ENCODE assay signal across 15 cellular contexts in genomic region chr17:17570798-17571716, GRCh38. TPM values are rescaled to one million over a fixed set of nuclear protein-coding genes. Genes with fewer than 3 reads are reported as not detected.
DNase-seq lines count a peak whose midpoint lies in the region; TF ChIP-seq lines count a peak whose summit lies in the region.
"Had no signal": no experiment of that assay in that cellular context is flagged by ENCODE, and none has a peak within 500 bp of the region (broad histone marks: within the 10 kb centered on the region; RNA-seq: fewer than 3 reads in every experiment).

No MANE protein-coding gene starts in this region.

- no peak overlapping the region for H3K56ac ChIP-seq in H9 (ENCODE audit: insufficient read length, low read depth, low read length)

- H4K8ac ChIP-seq in H9 (replicated peaks; ENCODE audit: insufficient read length, low read depth, low read length) = no peak overlapping the region

- H3K9me2 ChIP-seq in Karpas-422 (replicated peaks; ENCODE audit: insufficient read depth, low read length) = no peaks in the 10 kb centered on the region

- H3K27ac Mint-ChIP-seq in H9 = peak overlapping the region in 2 of 3 experiments; percentile 22 to 82; a peak in 3 of 7 replicates
- H3K27ac Mint-ChIP-seq: activated CD4-positive, alpha-beta T cell treated with anti-CD3 and anti-CD28 coated beads, Interleukin-2, amount 10 ng/mL, durations not matched to agents 24 days and 14 days; activated naive CD4-positive, alpha-beta T cell treated with anti-CD3 and anti-CD28 coated beads for 36 hours had no signal

- H2BK20ac ChIP-seq in H9 (ENCODE audit: low read depth, low read length, poor library complexity, severe bottlenecking) = no peak overlapping the region

- peak overlapping the region; percentile 3 to 36 for H3K4me3 ChIP-seq in duodenal mucosa (ENCODE audit: low read depth in 1 of 2, low read length in 2 of 2)
- H3K4me3 ChIP-seq in osteoblast (ENCODE audit: insufficient read depth, low read length) = no peak overlapping the region
- H3K4me3 ChIP-seq in spleen = no peak overlapping the region
- no peak overlapping the region for H3K4me3 ChIP-seq in Karpas-422 (ENCODE audit: low read length)
- H3K4me3 ChIP-seq: left lung, sigmoid colon had no signal

- H3K27me3 ChIP-seq in H9 (ENCODE audit: insufficient read depth, low read length) (no peaks in the 10 kb centered on the region), duodenal mucosa (ENCODE audit: control insufficient read depth in 1 of 2, insufficient read depth in 2 of 2, low read length in 2 of 2) (no peaks in the 10 kb centered on the region), osteoblast (ENCODE audit: insufficient read depth, low read length) (no peaks in the 10 kb centered on the region), spleen (replicated peaks in 1 of 7) (no peaks in the 10 kb centered on the region), Karpas-422 (ENCODE audit: low read length) (no peaks in the 10 kb centered on the region)
- H3K27me3 ChIP-seq: left lung, sigmoid colon had no signal

- intact Hi-C loops in spleen (cut with DNase I; ENCODE audit: low total_unique reads) = loop anchor here (5.0 kb wide), 1 partner anchor 74 kb away; the partner anchor contains the start of gene RASD1

- no peak overlapping the region for H3K4me3 Mint-ChIP-seq in H9
- H3K4me3 Mint-ChIP-seq: activated CD4-positive, alpha-beta T cell treated with anti-CD3 and anti-CD28 coated beads, Interleukin-2, amount 10 ng/mL, durations not matched to agents 24 days and 14 days; activated naive CD4-positive, alpha-beta T cell treated with anti-CD3 and anti-CD28 coated beads for 36 hours had no signal

- no peak overlapping the region for H2BK120ac ChIP-seq in H9 (ENCODE audit: low read depth, low read length, poor library complexity, severe bottlenecking)

- no peaks in the 10 kb centered on the region for H3K23me2 ChIP-seq in H9 (ENCODE audit: insufficient read length, low read depth, low read length, poor library complexity, severe bottlenecking)

- H2BK15ac ChIP-seq in H9 (ENCODE audit: low read depth, low read length) = no peak overlapping the region

- H3K9me3 ChIP-seq in H9 (ENCODE audit: control insufficient read depth, low read depth, low read length) (no peaks in the 10 kb centered on the region), duodenal mucosa (ENCODE audit: control insufficient read depth in 1 of 2, low read length in 2 of 2) (no peaks in the 10 kb centered on the region), osteoblast (ENCODE audit: low read depth, low read length) (no peaks in the 10 kb centered on the region), spleen (no peaks in the 10 kb centered on the region), Karpas-422 (ENCODE audit: low read length) (no peaks in the 10 kb centered on the region)
- H3K9me3 ChIP-seq: left lung, sigmoid colon had no signal

- H3K79me1 ChIP-seq in H9 (ENCODE audit: insufficient read depth, low read depth, low read length, poor library complexity, severe bottlenecking) = no peaks in the 10 kb centered on the region

- DNase-seq in H9 (no peak), NCI-H69 (lab: John Stamatoyannopoulos, UW) (peak; percentile 29), osteoblast (ENCODE audit: insufficient read length, low spot score, missing footprints) (peak; percentile 76), spleen (no peak), Karpas-422 (no peak), NK-92 (lab: John Stamatoyannopoulos, UW; ENCODE audit: unreplicated experiment) (no peak), NCI-H2196 (lab: John Stamatoyannopoulos, UW; ENCODE audit: unreplicated experiment) (no peak)
- DNase-seq: activated CD4-positive, alpha-beta T cell treated with anti-CD3 and anti-CD28 coated beads, Interleukin-2, amount 10 ng/mL, durations not matched to agents 24 days and 14 days; activated naive CD4-positive, alpha-beta T cell treated with anti-CD3 and anti-CD28 coated beads for 36 hours; cortex of kidney; left lung; NCI-H2081 treated with DMSO at 0.1 percent for 48 hours; sigmoid colon; stimulated activated CD4-positive, alpha-beta T cell treated with anti-CD3 and anti-CD28 coated beads, Interleukin-2, amount 100 ng/mL, for 24 hours had no signal

- no peak overlapping the region for H4K5ac ChIP-seq in H9 (ENCODE audit: insufficient read length, low read depth, low read length)

- no peaks in the 10 kb centered on the region for H3K79me2 ChIP-seq in H9 (ENCODE audit: insufficient read depth, low read length)
- H3K79me2 ChIP-seq in osteoblast (ENCODE audit: insufficient read depth, low read length) = no peaks in the 10 kb centered on the region
- H3K79me2 ChIP-seq in Karpas-422 (ENCODE audit: low read length) = no peaks in the 10 kb centered on the region

- no peak overlapping the region for H2BK5ac ChIP-seq in H9 (ENCODE audit: insufficient read length, low read length)

- H3K4me1 Mint-ChIP-seq in H9 = peaks cover 13 to 25% of the 10 kb centered on the region in 2 experiments
- H3K4me1 Mint-ChIP-seq: activated CD4-positive, alpha-beta T cell treated with anti-CD3 and anti-CD28 coated beads, Interleukin-2, amount 10 ng/mL, durations not matched to agents 24 days and 14 days had no signal

- H3K4me2 ChIP-seq in H9 (ENCODE audit: insufficient read depth, insufficient read length, low read length) = no peak overlapping the region
- H3K4me2 ChIP-seq in osteoblast (ENCODE audit: insufficient read depth, low read length) = no peak overlapping the region
- no peak overlapping the region for H3K4me2 ChIP-seq in Karpas-422 (ENCODE audit: low read depth, low read length, poor library complexity, severe bottlenecking)

- H3K9ac ChIP-seq in H9 (ENCODE audit: extremely low read depth, insufficient read length, low read length) (no peak overlapping the region), duodenal mucosa (ENCODE audit: low read depth in 1 of 2, low read length in 2 of 2) (peak overlapping the region; percentile 0 to 20), Karpas-422 (ENCODE audit: low read length) (no peak overlapping the region)

- no peaks in the 10 kb centered on the region; a peak in 1 of 5 replicates for H3K9me3 Mint-ChIP-seq in H9
- H3K9me3 Mint-ChIP-seq: activated CD4-positive, alpha-beta T cell treated with anti-CD3 and anti-CD28 coated beads, Interleukin-2, amount 10 ng/mL, durations not matched to agents 24 days and 14 days; activated naive CD4-positive, alpha-beta T cell treated with anti-CD3 and anti-CD28 coated beads for 36 hours had no signal

- H2BK12ac ChIP-seq in H9 (ENCODE audit: insufficient read length, low read depth, low read length) = no peak overlapping the region

- H3K27ac ChIP-seq in H9 (ENCODE audit: insufficient read length, low read depth, low read length) (no peak overlapping the region), duodenal mucosa (ENCODE audit: low read depth, low read length) (peak overlapping the region; percentile 47), osteoblast (ENCODE audit: low read depth, low read length) (no peak overlapping the region), spleen (peak overlapping the region in 1 of 8 donors; percentile 24), Karpas-422 (ENCODE audit: low read length) (no peak overlapping the region)
- H3K27ac ChIP-seq: left lung, sigmoid colon had no signal

- H3K23ac ChIP-seq in H9 (ENCODE audit: insufficient read length, low read depth, low read length) = no peak overlapping the region

- H2AK5ac ChIP-seq in H9 (ENCODE audit: insufficient read length, low read length) = no peak overlapping the region

- no CpG with 5 or more reads among the region's 15 CpGs for WGBS in H9 (ENCODE audit: extremely low coverage, insufficient read length, low lambda C conversion rate)
- 74 to 86% (median 83%) methylated on average over 15 of the region's 15 CpGs for WGBS in spleen, 5 donors

- H3K27me3 Mint-ChIP-seq in H9 (ENCODE audit: low read depth) = no peaks in the 10 kb centered on the region; the same call in 1 of the 2 replicates
- H3K27me3 Mint-ChIP-seq: activated CD4-positive, alpha-beta T cell treated with anti-CD3 and anti-CD28 coated beads, Interleukin-2, amount 10 ng/mL, durations not matched to agents 24 days and 14 days had no signal

- H3K36me3 ChIP-seq in duodenal mucosa (ENCODE audit: control insufficient read depth in 1 of 2, insufficient read depth in 2 of 2, low read length in 2 of 2) (no peaks in the 10 kb centered on the region), osteoblast (ENCODE audit: insufficient read depth, low read length) (no peaks in the 10 kb centered on the region), spleen (peaks cover 0 to 23% (median 2%) of the 10 kb centered on the region in 6 donors), Karpas-422 (ENCODE audit: insufficient read depth, low read length) (no peaks in the 10 kb centered on the region)

- H4K91ac ChIP-seq in H9 (ENCODE audit: insufficient read length, low read depth, low read length) = no peak overlapping the region

- peaks cover 0 to 16% (median 6%) of the 10 kb centered on the region in 3 experiments; a peak in 6 of 7 replicates for H3K36me3 Mint-ChIP-seq in H9 (ENCODE audit: insufficient read depth in 1 of 3, low read depth in 3 of 3)

- H4K20me1 ChIP-seq in H9 (ENCODE audit: control insufficient read depth, insufficient read depth, insufficient read length) (no peaks in the 10 kb centered on the region), osteoblast (ENCODE audit: insufficient read depth, low read length) (peaks cover 19% of the 10 kb centered on the region), Karpas-422 (ENCODE audit: insufficient read depth, low read depth, low read length) (no peaks in the 10 kb centered on the region)

- no peak overlapping the region for H3K4ac ChIP-seq in H9 (ENCODE audit: low read depth, low read length)

- no peak overlapping the region for H3K14ac ChIP-seq in H9 (ENCODE audit: insufficient read depth, low read length)

- H2AFZ ChIP-seq in H9 (ENCODE audit: low read length) (no peak overlapping the region), osteoblast (ENCODE audit: low read length) (no peak overlapping the region), Karpas-422 (ENCODE audit: low read length) (no peak overlapping the region)

- no peak overlapping the region for H3K18ac ChIP-seq in H9 (ENCODE audit: insufficient read length, low read depth, low read length)

- no peaks in the 10 kb centered on the region for H3K4me1 ChIP-seq in H9 (ENCODE audit: insufficient read depth, low read length)
- H3K4me1 ChIP-seq in duodenal mucosa (ENCODE audit: control insufficient read depth in 1 of 2, insufficient read depth in 2 of 2, low read length in 2 of 2) = peaks cover 51 to 54% of the 10 kb centered on the region in 2 donors
- H3K4me1 ChIP-seq in osteoblast (ENCODE audit: insufficient read depth, low read length) = peaks cover 6% of the 10 kb centered on the region
- H3K4me1 ChIP-seq in spleen = peaks cover 0 to 45% (median 17%) of the 10 kb centered on the region in 6 donors
- no peaks in the 10 kb centered on the region for H3K4me1 ChIP-seq in Karpas-422 (ENCODE audit: low read length)

- no peak overlapping the region for H3T11ph ChIP-seq in H9 (ENCODE audit: low read length)

- TF ChIP-seq CTCF in H9 (conservative IDR thresholded peaks at IDR 0.05) (no peak), osteoblast (IDR thresholded peaks at IDR 0.05; ENCODE audit: extremely low read depth, low read depth, low read length) (no peak), spleen (IDR thresholded peaks at IDR 0.05 in 8 of 11, conservative IDR thresholded peaks at IDR 0.05 in 3 of 11) (no peak)

- no peak for TF ChIP-seq POLR2A in spleen (IDR thresholded peaks at IDR 0.05)

RNA-seq across cellular contexts. Expression of gene PEMT, which starts 20.5 kb away (rescaled TPM):
- 63.2 and 63.5 TPM in 2 replicates for total RNA-seq in H9 (2021)
- total RNA-seq in osteoblast = 25.3 and 26.4 TPM in 2 replicates
- total RNA-seq in spleen = 10 to 100 TPM in 5 of 7 donors, 1 to 10 TPM in 2; 8.9 to 16.4 (median 14.3) TPM
- 10 to 100 TPM; 11.6 to 21.3 (median 18.9) TPM for polyA plus RNA-seq in spleen
- total RNA-seq in Karpas-422 (2014; rRNA removed; shearing (Covaris generic); ENCODE audit: low replicate concordance) = 62.7 and 69.8 TPM in 2 replicates

Comparison
In these comparisons a context has a peak if more than half of its experiments do, and no peak if none do; other contexts are left out.
1. DNase-seq: peak in NCI-H69 (single experiment) and osteoblast (single experiment); none in H9 (single experiment), spleen (single experiment), Karpas-422 (single experiment), NK-92 (single experiment) and NCI-H2196 (single experiment).
2. H3K9ac ChIP-seq: peak in duodenal mucosa (2 of 2); none in H9 (single experiment) and Karpas-422 (single experiment).
3. H3K4me3 ChIP-seq: peak in duodenal mucosa (2 of 2); none in osteoblast (single experiment), spleen (0 of 8) and Karpas-422 (single experiment).